In the genomic region with DNA sequence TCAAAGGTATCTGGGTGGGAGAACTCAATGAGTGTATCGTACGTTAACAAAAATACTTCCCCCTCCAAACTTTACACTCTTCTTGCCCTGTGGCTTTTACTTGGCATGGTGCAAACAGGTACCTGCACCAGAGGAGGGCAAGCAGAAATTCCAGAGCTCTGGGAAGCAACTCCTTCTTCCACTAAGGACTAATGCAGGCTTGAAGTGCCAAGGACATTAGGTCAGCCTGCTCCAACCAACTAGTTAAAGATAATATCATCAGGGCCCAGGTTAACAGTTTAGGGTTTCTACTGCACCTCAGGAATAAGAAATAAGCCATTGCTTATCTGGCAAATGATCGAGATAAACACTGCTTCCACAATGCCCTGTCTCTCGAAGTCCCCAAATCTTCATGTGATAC, we compare ENCODE assay signal across 24 cellular contexts.
"Had no signal": no experiment of that assay in that cellular context is flagged by ENCODE, and none has a peak within 500 bp of the region (broad histone marks: within the 10 kb centered on the region; RNA-seq: fewer than 3 reads in every experiment).

No MANE protein-coding gene starts in this region.

- H3K4me3 ChIP-seq: left ventricle myocardium inferior, neural progenitor cell, right atrium auricular region, right lobe of liver, smooth muscle cell, tibial nerve, upper lobe of left lung, vagina had no signal

- H3K4me2 ChIP-seq: neural progenitor cell, smooth muscle cell had no signal

- H3K27ac Mint-ChIP-seq: memory B cell; naive thymus-derived CD8-positive, alpha-beta T cell; nephron progenitor cell; neural progenitor cell; progenitor cell of endocrine pancreas; stimulated activated memory B cell treated with anti-CD40 and anti-IgM and Interleukin-4, amounts not matched to agents 10 μg/mL and 1 μg/mL and 100 μg/mL, for 72 hours had no signal

- H3K4me1 Mint-ChIP-seq: nephron progenitor cell; neural progenitor cell; stimulated activated memory B cell treated with anti-CD40 and anti-IgM and Interleukin-4, amounts not matched to agents 10 μg/mL and 1 μg/mL and 100 μg/mL, for 72 hours had no signal

- H3K27me3 Mint-ChIP-seq: memory B cell; naive thymus-derived CD8-positive, alpha-beta T cell; progenitor cell of endocrine pancreas; stimulated activated memory B cell treated with anti-CD40 and anti-IgM and Interleukin-4, amounts not matched to agents 10 μg/mL and 1 μg/mL and 100 μg/mL, for 72 hours; stimulated activated naive CD8-positive, alpha-beta T cell treated with anti-CD3 and anti-CD28 coated beads, Interleukin-15, amount 100 ng/mL, for 72 hours had no signal

- H3K27ac ChIP-seq: left ventricle myocardium inferior, neural progenitor cell, neutrophil, right atrium auricular region, right lobe of liver, tibial nerve, upper lobe of left lung, vagina had no signal

- DNase-seq: hippocampal formation; kidney; left ventricle myocardium inferior; naive thymus-derived CD8-positive, alpha-beta T cell; nephron progenitor cell; occipital lobe; right lobe of liver; stimulated activated CD4-positive, alpha-beta T cell treated with anti-CD3 and anti-CD28 coated beads, Interleukin-1b, Interleukin-23, amount 100 ng/mL, for 48 hours; stimulated activated CD4-positive, alpha-beta T cell treated with anti-CD3 and anti-CD28 coated beads, Interleukin-2, amount 100 ng/mL, for 48 hours; stimulated activated CD4-positive, alpha-beta T cell treated with anti-CD3 and anti-CD28 coated beads, Interleukin-4, amount 100 ng/mL, for 4 hours; stimulated activated CD8-positive, alpha-beta memory T cell treated with anti-CD3 and anti-CD28 coated beads, Interleukin-4, amount 100 ng/mL, for 48 hours; stimulated activated naive CD4-positive, alpha-beta T cell treated with Interleukin-2 at 50 U/mL for 16 hours; stimulated activated naive CD8-positive, alpha-beta T cell treated with anti-CD3 and anti-CD28 coated beads, Interleukin-15, amount 100 ng/mL, for 72 hours; substantia nigra; upper lobe of left lung had no signal

- H2AFZ ChIP-seq: neural progenitor cell had no signal

- H3K4me3 Mint-ChIP-seq: memory B cell; naive thymus-derived CD8-positive, alpha-beta T cell; nephron progenitor cell; neural progenitor cell; stimulated activated memory B cell treated with anti-CD40 and anti-IgM and Interleukin-4, amounts not matched to agents 10 μg/mL and 1 μg/mL and 100 μg/mL, for 72 hours; stimulated activated naive CD8-positive, alpha-beta T cell treated with anti-CD3 and anti-CD28 coated beads, Interleukin-15, amount 100 ng/mL, for 72 hours had no signal

- H3K9ac ChIP-seq: neural progenitor cell had no signal

- H3K9me3 Mint-ChIP-seq: memory B cell; naive thymus-derived CD8-positive, alpha-beta T cell; nephron progenitor cell; neural progenitor cell; stimulated activated memory B cell treated with anti-CD40 and anti-IgM and Interleukin-4, amounts not matched to agents 10 μg/mL and 1 μg/mL and 100 μg/mL, for 72 hours; stimulated activated naive CD8-positive, alpha-beta T cell treated with anti-CD3 and anti-CD28 coated beads, Interleukin-15, amount 100 ng/mL, for 72 hours had no signal

- H3K27me3 ChIP-seq: neural progenitor cell, neutrophil, right atrium auricular region, right lobe of liver, tibial nerve, upper lobe of left lung, vagina had no signal

- H3K9me3 ChIP-seq: left ventricle myocardium inferior, neutrophil, right atrium auricular region, right lobe of liver, tibial nerve, upper lobe of left lung, vagina had no signal

- H3K4me1 ChIP-seq: left ventricle myocardium inferior, right atrium auricular region, right lobe of liver, tibial nerve, upper lobe of left lung, vagina had no signal

- ATAC-seq: naive thymus-derived CD8-positive, alpha-beta T cell; right lobe of liver; stimulated activated memory B cell treated with anti-CD40 and anti-IgM and Interleukin-4, amounts not matched to agents 10 μg/mL and 1 μg/mL and 100 μg/mL, for 72 hours; stimulated activated naive CD8-positive, alpha-beta T cell treated with anti-CD3 and anti-CD28 coated beads, Interleukin-15, amount 100 ng/mL, for 72 hours had no signal
